8 cellular contexts compared by ENCODE assay signal in the genomic region with DNA sequence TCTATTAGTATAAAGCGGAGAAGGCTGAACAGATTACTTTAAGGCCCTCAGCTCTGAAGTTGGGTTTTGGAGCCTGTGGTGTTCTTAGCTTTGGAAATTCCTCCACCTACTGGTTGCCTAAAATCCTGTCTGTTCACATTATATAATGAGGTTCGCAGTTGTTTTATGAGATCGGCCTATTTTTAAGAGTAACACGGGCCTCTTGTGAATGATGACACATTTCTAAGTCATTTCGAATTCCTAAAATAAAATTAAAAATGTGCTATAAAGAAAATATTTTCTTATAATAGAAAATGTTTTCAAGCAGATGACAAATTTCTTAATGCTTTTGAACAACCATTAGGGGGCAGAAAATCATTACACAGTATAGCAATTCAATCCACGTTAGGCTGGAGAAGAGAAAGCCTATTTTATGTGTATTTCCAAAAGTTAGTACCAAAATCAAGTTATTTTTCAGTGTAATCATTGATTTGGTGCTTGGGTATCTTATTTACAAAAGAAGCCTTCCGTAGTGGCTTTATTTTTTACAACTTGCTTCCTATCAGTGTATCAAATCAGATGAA. TPM values are rescaled to one million over a fixed set of nuclear protein-coding genes. Genes with fewer than 3 reads are reported as not detected.
A peak's percentile ranks its signal among the peaks of the same experiment; 100 is the strongest.
DNase-seq lines count a peak whose midpoint lies in the region; ATAC-seq and TF ChIP-seq lines count a peak whose summit lies in the region.

No MANE protein-coding gene starts in this region.

- H3K27me3 ChIP-seq in Panc1 (ENCODE audit: control insufficient read depth, insufficient read depth, low read length): no peaks in the 10 kb centered on the region
- no peaks in the 10 kb centered on the region for H3K27me3 ChIP-seq in thoracic aorta (replicated peaks; ENCODE audit: insufficient read depth)

- in situ Hi-C loops in Panc1 (cut with HindIII; ENCODE audit: low pct_unique_long_range_greater_than_20kb, low sequenced_read_pairs): no loop called here

- no peaks in the 10 kb centered on the region for H3K9me3 ChIP-seq in Panc1 (ENCODE audit: control insufficient read depth, insufficient read depth, low read depth, low read length)
- H3K9me3 ChIP-seq in thoracic aorta: no peaks in the 10 kb centered on the region

- intact Hi-C loops in Calu3 (cut with micrococcal nuclease; ENCODE audit: unreplicated experiment): loop anchor here (1.0 to 5.0 kb wide), 4 partner anchors 218 to 428 kb away; partner anchors contain the start of gene RBM24
- intact Hi-C loops in Panc1 (cut with micrococcal nuclease; ENCODE audit: unreplicated experiment): loop anchor here (1.0 to 10.0 kb wide), 3 partner anchors 190 to 428 kb away; partner anchors contain the start of genes CAP2 and RBM24

- no peaks in the 10 kb centered on the region for H3K9me3 Mint-ChIP-seq in Calu3 (ENCODE audit: low read depth, unreplicated experiment)

- H3K4me1 ChIP-seq in Panc1 (ENCODE audit: control insufficient read depth, insufficient read depth, low read length) (0 out of 2 replicates have a peak, but pooled peaks cover 3% of the 10 kb centered on the region), thoracic aorta (ENCODE audit: control insufficient read depth in 1 of 2, low read depth in 2 of 2) (peaks cover 4 to 10% of the 10 kb centered on the region in 2 donors)

- DNase-seq in Calu3: peak; percentile 23
- peak; percentile 66 for DNase-seq in LoVo (ENCODE audit: low spot score)
- peak; percentile 61 for DNase-seq in Panc1 (ENCODE audit: low read depth, low spot score)
- peak; percentile 85 for DNase-seq in dedifferentiated amniotic fluid mesenchymal stem cell (ENCODE audit: extremely low spot score)
- peak; percentile 76 to 87 for DNase-seq in lung microvascular endothelial cell (ENCODE audit: low read depth in 2 of 2)
- DNase-seq in thoracic aorta (ENCODE audit: low spot score): no peak

- POLR2A ChIA-PET in Panc1 (lab: Charles Lee): no interaction called here

- H3K36me3 ChIP-seq in Panc1 (ENCODE audit: control insufficient read depth, insufficient read depth, low read length) (no peaks in the 10 kb centered on the region), thoracic aorta (no peaks in the 10 kb centered on the region)

- no peak overlapping the region for H3K4me3 Mint-ChIP-seq in Calu3 (ENCODE audit: low read depth, unreplicated experiment)

- no peaks in the 10 kb centered on the region for H3K27me3 Mint-ChIP-seq in Calu3 (ENCODE audit: unreplicated experiment)

- H3K36me3 Mint-ChIP-seq in Calu3 (ENCODE audit: insufficient read depth, unreplicated experiment): no peaks in the 10 kb centered on the region

- H3K4me3 ChIP-seq in Panc1 (ENCODE audit: low read depth in 2 of 2, low read length in 2 of 2) (no peak overlapping the region; a peak in 1 of 4 replicates), thoracic aorta (peak overlapping the region; percentile 64)

- no peak overlapping the region for H3K27ac ChIP-seq in Panc1 (ENCODE audit: low read length)
- peak overlapping the region; percentile 78 to 81 for H3K27ac ChIP-seq in thoracic aorta

- H3K4me1 Mint-ChIP-seq in Calu3 (ENCODE audit: low read depth, unreplicated experiment): peaks cover 13% of the 10 kb centered on the region

- no peak overlapping the region for H3K27ac Mint-ChIP-seq in Calu3 (ENCODE audit: unreplicated experiment)

- CTCF ChIA-PET in Calu3 (lab: Charles Lee): interaction anchor here (0.6 to 0.9 kb wide), 4 partner anchors 11 to 428 kb away, joined by 3 to 7 read pairs (median 4); partner anchors contain the start of gene FAM8A1
- CTCF ChIA-PET in Panc1 (lab: Charles Lee): interaction anchor here (0.6 to 1.0 kb wide), 10 partner anchors 89 to 470 kb away, joined by 3 to 11 read pairs (median 4); no protein-coding TSS in a partner anchor

- ATAC-seq in GM21367 (IDR thresholded peaks at IDR 0.05; ENCODE audit: unreplicated experiment) (peak; percentile 65), Panc1 (peak; percentile 86), thoracic aorta (ENCODE audit: insufficient number of reproducible peaks, low FRiP score, low read depth) (peak; percentile 97), GM18873 (IDR thresholded peaks at IDR 0.05; ENCODE audit: low FRiP score, unreplicated experiment) (no peak)

- BruUV-seq in Calu3 (replicated peaks; lab: Mats Ljungman, UMichigan) (no TSS peak), Panc1 (replicated peaks; lab: Mats Ljungman, UMichigan) (no TSS peak)

- TF ChIP-seq CTCF in Calu3 (IDR thresholded peaks at IDR 0.05; ENCODE audit: unreplicated experiment) (peak; percentile 61), Panc1 (IDR thresholded peaks at IDR 0.05) (peak; percentile 85), thoracic aorta (IDR thresholded peaks at IDR 0.05) (peak; percentile 77)

RNA-seq across cellular contexts. Expression of gene FAM8A1, which starts 15.8 kb away (rescaled TPM):
- total RNA-seq in Calu3 (2022) (11.6 and 11.8 TPM in 2 replicates), Panc1 (2021; ENCODE audit: unreplicated experiment) (9.3 TPM), lung microvascular endothelial cell (7.0 and 9.1 TPM in 2 replicates), thoracic aorta (10 to 100 TPM; 36.4 to 38.6 TPM)
- 5.8 TPM for polyA plus RNA-seq in Panc1 (2012; ENCODE audit: insufficient read length)
